Comparison of ENCODE assay signal across 10 cellular contexts in the genomic region with DNA sequence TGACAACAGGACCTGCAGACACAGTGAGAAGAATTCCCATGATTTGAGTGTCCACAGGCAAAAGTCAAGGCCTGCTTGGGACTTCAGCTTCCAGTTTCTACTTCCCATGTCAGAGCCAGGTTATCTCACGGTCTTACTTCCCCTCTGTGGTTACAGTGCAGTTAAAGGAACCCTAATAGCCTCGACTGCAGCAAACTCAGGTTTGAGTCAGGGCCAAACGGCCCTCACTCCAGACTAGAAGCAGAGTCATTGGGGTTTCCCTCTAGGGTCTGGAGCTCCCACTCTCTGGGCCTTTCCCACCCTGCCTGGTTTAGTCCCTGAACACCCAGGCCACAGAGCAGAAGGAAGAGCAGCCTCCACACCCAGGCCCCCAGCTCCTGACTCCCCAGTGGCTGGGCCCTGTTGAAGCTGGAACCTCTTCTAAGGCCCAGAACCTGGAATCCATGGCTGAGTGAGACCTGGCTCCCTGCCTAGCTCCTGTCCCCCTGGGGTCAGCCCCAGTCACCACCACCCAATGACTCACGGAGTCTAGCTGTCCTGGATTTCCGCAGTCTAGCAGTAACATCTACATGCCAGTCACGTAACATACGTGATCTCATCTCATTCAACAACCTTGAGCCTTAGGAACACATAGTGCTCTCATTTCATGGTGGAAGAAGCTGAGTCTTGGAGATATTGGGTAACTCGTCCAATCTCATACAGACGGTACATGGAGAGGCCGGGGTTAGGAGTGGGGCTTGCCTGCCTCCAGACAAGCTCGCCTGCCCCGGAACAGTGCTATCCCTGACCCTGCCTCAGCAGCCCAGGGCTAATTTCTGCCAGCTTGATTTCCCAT.
DNase-seq lines count a peak whose midpoint lies in the region; ATAC-seq, FAIRE-seq and TF ChIP-seq lines count a peak whose summit lies in the region.
"Had no signal": no experiment of that assay in that cellular context is flagged by ENCODE, and none has a peak within 500 bp of the region (broad histone marks: within the 10 kb centered on the region; RNA-seq: fewer than 3 reads in every experiment).

No MANE protein-coding gene starts in this region.

- peak overlapping the region; percentile 32 for H3K9ac ChIP-seq in Loucy (ENCODE audit: low read depth, low read length, poor library complexity, severe bottlenecking)

- H3K4me1 Mint-ChIP-seq in effector memory CD8-positive, alpha-beta T cell (ENCODE audit: low read depth in 2 of 2), result no peaks in the 10 kb centered on the region

- H3K27me3 ChIP-seq in Loucy (ENCODE audit: insufficient read depth, low read length, poor library complexity, severe bottlenecking), result no peaks in the 10 kb centered on the region

- H3K4me1 ChIP-seq in Loucy (ENCODE audit: insufficient read depth, low read length, poor library complexity, severe bottlenecking), result peaks cover 11% of the 10 kb centered on the region

- H3K27ac Mint-ChIP-seq in effector memory CD8-positive, alpha-beta T cell, result no peak overlapping the region

- no peak for TF ChIP-seq CTCF in Loucy (conservative IDR thresholded peaks at IDR 0.05; ENCODE audit: low read length)

- no peaks in the 10 kb centered on the region for H3F3A ChIP-seq in Loucy (ENCODE audit: low read depth)

- peaks cover 0 to 8% of the 10 kb centered on the region in 2 donors for H3K27me3 Mint-ChIP-seq in effector memory CD8-positive, alpha-beta T cell

- peak; percentile 47 for ATAC-seq in GM19397 (IDR thresholded peaks at IDR 0.05; ENCODE audit: unreplicated experiment)
- peak; percentile 45 for ATAC-seq in effector memory CD8-positive, alpha-beta T cell (replicated peaks)

- no peaks in the 10 kb centered on the region for H4K20me1 ChIP-seq in Loucy (ENCODE audit: insufficient read depth, low read length, poor library complexity, severe bottlenecking)

- no peaks in the 10 kb centered on the region for H3K9me3 ChIP-seq in Loucy (ENCODE audit: insufficient read depth, low read depth, low read length)

- no peaks in the 10 kb centered on the region for H3K36me3 Mint-ChIP-seq in effector memory CD8-positive, alpha-beta T cell (ENCODE audit: insufficient read depth)

- H3K36me3 ChIP-seq in Loucy (ENCODE audit: insufficient read depth, low read length), result no peaks in the 10 kb centered on the region

- no peak overlapping the region for H3K4me3 Mint-ChIP-seq in effector memory CD8-positive, alpha-beta T cell

- DNase-seq in effector memory CD8-positive, alpha-beta T cell, result no peak
- peak; percentile 56 for DNase-seq in skeletal muscle cell (ENCODE audit: low read depth)
- no peak for DNase-seq in urothelium cell line (ENCODE audit: low spot score)
- DNase-seq in NCI-H345 (lab: John Stamatoyannopoulos, UW), result no peak
- no peak for DNase-seq in HUDEP-2 (lab: John Stamatoyannopoulos, UW; ENCODE audit: unreplicated experiment in 76 of 76)
- no peak for DNase-seq in cortex of kidney (lab: John Stamatoyannopoulos, UW)
- DNase-seq: cerebellar nuclear complex had no signal

- H3K9me3 Mint-ChIP-seq in effector memory CD8-positive, alpha-beta T cell, result no peaks in the 10 kb centered on the region

- H2AFZ ChIP-seq in Loucy (ENCODE audit: low read length), result peak overlapping the region; percentile 70

- no peak overlapping the region for H3K4me2 ChIP-seq in Loucy (ENCODE audit: low read depth, low read length, poor library complexity, severe bottlenecking)

- FAIRE-seq in urothelium cell line (lab: Jason Lieb, UNC), result no peak

- no peak overlapping the region for H3K4me3 ChIP-seq in Loucy (ENCODE audit: low read length, poor library complexity, severe bottlenecking)
- no peak overlapping the region for H3K4me3 ChIP-seq in skeletal muscle cell (ENCODE audit: low read depth, low read length)
- H3K4me3 ChIP-seq: lung had no signal

- no peaks in the 10 kb centered on the region for H3K9me2 ChIP-seq in Loucy (replicated peaks; ENCODE audit: low read depth, low read length)

- H3K79me2 ChIP-seq in Loucy (ENCODE audit: insufficient read depth, low read length), result no peaks in the 10 kb centered on the region
